8 cellular contexts compared by ENCODE assay signal in genomic region chr13:113207890-113208423, GRCh38. TPM values are rescaled to one million over a fixed set of nuclear protein-coding genes. Genes with fewer than 3 reads are reported as not detected.
DNase-seq lines count a peak whose midpoint lies in the region; ATAC-seq and TF ChIP-seq lines count a peak whose summit lies in the region.

No MANE protein-coding gene starts in this region.

- no peaks in the 10 kb centered on the region for H3K9me3 ChIP-seq in mammary epithelial cell (replicated peaks; ENCODE audit: insufficient read depth, low read length)
- H3K9me3 ChIP-seq in stomach smooth muscle (ENCODE audit: control insufficient read depth in 2 of 2, low read length in 2 of 2): no peaks in the 10 kb centered on the region

- H3K4me2 ChIP-seq in mammary epithelial cell (ENCODE audit: insufficient read depth, low read depth, low read length): peak overlapping the region; percentile 88

- no peaks in the 10 kb centered on the region for H3K27me3 ChIP-seq in mammary epithelial cell (ENCODE audit: insufficient read depth, low read length)
- no peaks in the 10 kb centered on the region for H3K27me3 ChIP-seq in kidney epithelial cell (ENCODE audit: control insufficient read depth, insufficient read depth, low read length)
- no peaks in the 10 kb centered on the region for H3K27me3 ChIP-seq in stomach smooth muscle (ENCODE audit: control insufficient read depth in 1 of 2, insufficient read depth in 2 of 2, low read length in 2 of 2)

- ATAC-seq in HG02852 (IDR thresholded peaks at IDR 0.05; ENCODE audit: unreplicated experiment): peak; percentile 16

- H3K9ac ChIP-seq in mammary epithelial cell (ENCODE audit: insufficient read depth, low read length) (peak overlapping the region; percentile 90), stomach smooth muscle (ENCODE audit: low read length in 2 of 2) (peak overlapping the region; percentile 88 to 90)

- peaks cover 28% of the 10 kb centered on the region for H3K36me3 Mint-ChIP-seq in activated naive CD4-positive, alpha-beta T cell treated with anti-CD3 and anti-CD28 coated beads for 36 hours (ENCODE audit: low read depth)

- peak; percentile 8 for DNase-seq in activated naive CD4-positive, alpha-beta T cell treated with anti-CD3 and anti-CD28 coated beads for 36 hours
- DNase-seq in activated naive CD4-positive, alpha-beta T cell treated with Interleukin-2 at 50 U/mL for 16 hours: no peak
- DNase-seq in NCI-H748 (lab: John Stamatoyannopoulos, UW; ENCODE audit: unreplicated experiment): peak; percentile 60
- DNase-seq in mammary epithelial cell: peak; percentile 38
- DNase-seq in kidney epithelial cell (ENCODE audit: low read depth): no peak
- DNase-seq in activated CD8-positive, alpha-beta memory T cell treated with anti-CD3 and anti-CD28 coated beads, Interleukin-2, amount 50 U/mL, for 4 hours: no peak

- H3K27ac ChIP-seq in mammary epithelial cell (ENCODE audit: insufficient read depth, low read depth, low read length) (peak overlapping the region; percentile 94), stomach smooth muscle (ENCODE audit: low read length) (peak overlapping the region; percentile 94)

- H3K36me3 ChIP-seq in mammary epithelial cell (ENCODE audit: insufficient read depth, low read length) (peaks cover 2% of the 10 kb centered on the region), kidney epithelial cell (ENCODE audit: control insufficient read depth, insufficient read depth, low read length) (no peaks in the 10 kb centered on the region), stomach smooth muscle (ENCODE audit: control insufficient read depth in 2 of 2, insufficient read depth in 2 of 2, low read length in 2 of 2) (peaks cover 5 to 6% of the 10 kb centered on the region in 2 donors)

- no peaks in the 10 kb centered on the region for H3K27me3 Mint-ChIP-seq in activated naive CD4-positive, alpha-beta T cell treated with anti-CD3 and anti-CD28 coated beads for 36 hours (ENCODE audit: low read depth)

- peaks cover 16% of the 10 kb centered on the region for H3K4me1 ChIP-seq in mammary epithelial cell (ENCODE audit: insufficient read depth, low read length)
- H3K4me1 ChIP-seq in stomach smooth muscle (ENCODE audit: control insufficient read depth, insufficient read depth, low read length): peaks cover 52% of the 10 kb centered on the region

- dilution Hi-C loops in mammary epithelial cell (cut with HindIII; ENCODE audit: low sequenced_read_pairs): no loop called here

- peaks cover 62% of the 10 kb centered on the region for H3K4me1 Mint-ChIP-seq in activated naive CD4-positive, alpha-beta T cell treated with anti-CD3 and anti-CD28 coated beads for 36 hours (ENCODE audit: low read depth)

- H3K4me3 ChIP-seq in mammary epithelial cell (replicated peaks in 1 of 3; ENCODE audit: insufficient read depth in 1 of 3, low read depth in 2 of 3, low read length in 3 of 3) (peak overlapping the region; percentile 40 to 93 (median 87)), kidney epithelial cell (ENCODE audit: low read depth, low read length) (peak overlapping the region; percentile 93), stomach smooth muscle (ENCODE audit: low read length in 2 of 2) (peak overlapping the region; percentile 96)

- H3K4me3 Mint-ChIP-seq in activated naive CD4-positive, alpha-beta T cell treated with anti-CD3 and anti-CD28 coated beads for 36 hours: peak overlapping the region; percentile 77

- peak overlapping the region; percentile 93 for H2AFZ ChIP-seq in mammary epithelial cell (ENCODE audit: low read depth, low read length)

- peak overlapping the region; percentile 81 for H3K27ac Mint-ChIP-seq in activated naive CD4-positive, alpha-beta T cell treated with anti-CD3 and anti-CD28 coated beads for 36 hours

- intact Hi-C loops in activated naive CD4-positive, alpha-beta T cell treated with anti-CD3 and anti-CD28 coated beads for 36 hours (cut with micrococcal nuclease): loop anchor here (1.0 to 10.0 kb wide), 8 partner anchors 22 to 857 kb away; partner anchors contain the start of genes LAMP1, MCF2L and TFDP1
- intact Hi-C loops in mammary epithelial cell (cut with micrococcal nuclease): loop anchor here (2.0 to 5.0 kb wide), 4 partner anchors 53 to 266 kb away; partner anchors contain the start of gene LAMP1

- no TSS peak for BruUV-seq in mammary epithelial cell (replicated peaks; lab: Mats Ljungman, UMichigan)

- TF ChIP-seq CTCF in mammary epithelial cell (conservative IDR thresholded peaks at IDR 0.05 in 1 of 2, IDR thresholded peaks at IDR 0.05 in 1 of 2; ENCODE audit: extremely low read depth in 1 of 2, insufficient read depth in 1 of 2, low read depth in 1 of 2, low read length in 2 of 2) (no peak), kidney epithelial cell (IDR thresholded peaks at IDR 0.05; ENCODE audit: insufficient read depth, low read length, poor library complexity, severe bottlenecking) (no peak)

- in situ Hi-C loops in mammary epithelial cell (cut with MboI; ENCODE audit: low sequenced_read_pairs in 2 of 2): no loop called here

- no peaks in the 10 kb centered on the region for H3K9me3 Mint-ChIP-seq in activated naive CD4-positive, alpha-beta T cell treated with anti-CD3 and anti-CD28 coated beads for 36 hours

- H3K79me2 ChIP-seq in mammary epithelial cell (ENCODE audit: insufficient read depth, low read length): peaks cover 90% of the 10 kb centered on the region

- H4K20me1 ChIP-seq in mammary epithelial cell (ENCODE audit: insufficient read depth, low read length): no peaks in the 10 kb centered on the region

- under 1% methylated on average over 11 of the region's 45 CpGs for whole genome bisulfite sequencing in mammary epithelial cell (ENCODE audit: low coverage, missing lambda C conversion rate)

- CTCF ChIA-PET in activated naive CD4-positive, alpha-beta T cell treated with anti-CD3 and anti-CD28 coated beads for 36 hours (lab: Charles Lee): no interaction called here
- CTCF ChIA-PET in mammary epithelial cell (lab: Charles Lee; ENCODE audit: low non-redundant PET): no interaction called here

RNA-seq across cellular contexts. Expression of gene PCID2, which starts 0.5 kb away (rescaled TPM):
- 10 to 100 TPM; 63.5 to 67.1 TPM for total RNA-seq in activated naive CD4-positive, alpha-beta T cell treated with anti-CD3 and anti-CD28 coated beads for 36 hours
- total RNA-seq in mammary epithelial cell (10 to 100 TPM; 34.7 to 42.0 TPM), kidney epithelial cell (34.8 and 36.9 TPM in 2 replicates)
- polyA plus RNA-seq in mammary epithelial cell: 45.8 TPM
- polyA minus RNA-seq in mammary epithelial cell: 11.8 TPM

RNA-seq across cellular contexts. Expression of gene CUL4A, which starts 1.5 kb away (rescaled TPM):
- total RNA-seq in activated naive CD4-positive, alpha-beta T cell treated with anti-CD3 and anti-CD28 coated beads for 36 hours: 10 to 100 TPM; 58.9 to 59.4 TPM
- 100 to 1,000 TPM in 1 of 2 donors, 10 to 100 TPM in 1; 73.5 to 101 TPM for total RNA-seq in mammary epithelial cell
- polyA plus RNA-seq in mammary epithelial cell: 50.8 TPM
- polyA minus RNA-seq in mammary epithelial cell: 57.6 TPM
- 90.4 and 96.0 TPM in 2 replicates for total RNA-seq in kidney epithelial cell

RNA-seq across cellular contexts. Expression of gene PROZ, which starts 49.5 kb away (rescaled TPM):
- not detected for total RNA-seq in activated naive CD4-positive, alpha-beta T cell treated with anti-CD3 and anti-CD28 coated beads for 36 hours
- total RNA-seq in mammary epithelial cell (not detected), kidney epithelial cell (not detected in 2 replicates)
- polyA plus RNA-seq in mammary epithelial cell: not detected
- not detected for polyA minus RNA-seq in mammary epithelial cell

Comparison
In these comparisons a context has a peak if more than half of its experiments do, and no peak if none do; other contexts are left out.
1. DNase-seq: peak in activated naive CD4-positive, alpha-beta T cell treated with anti-CD3 and anti-CD28 coated beads for 36 hours (single experiment), NCI-H748 (single experiment) and mammary epithelial cell (single experiment); none in activated naive CD4-positive, alpha-beta T cell treated with Interleukin-2 at 50 U/mL for 16 hours (single experiment), kidney epithelial cell (single experiment) and activated CD8-positive, alpha-beta memory T cell treated with anti-CD3 and anti-CD28 coated beads, Interleukin-2, amount 50 U/mL, for 4 hours (single experiment).
2. Peak in every context shown above with its lines, with median percentiles within 50 percentile points of each other: H3K4me3 ChIP-seq.